In the genomic region with DNA sequence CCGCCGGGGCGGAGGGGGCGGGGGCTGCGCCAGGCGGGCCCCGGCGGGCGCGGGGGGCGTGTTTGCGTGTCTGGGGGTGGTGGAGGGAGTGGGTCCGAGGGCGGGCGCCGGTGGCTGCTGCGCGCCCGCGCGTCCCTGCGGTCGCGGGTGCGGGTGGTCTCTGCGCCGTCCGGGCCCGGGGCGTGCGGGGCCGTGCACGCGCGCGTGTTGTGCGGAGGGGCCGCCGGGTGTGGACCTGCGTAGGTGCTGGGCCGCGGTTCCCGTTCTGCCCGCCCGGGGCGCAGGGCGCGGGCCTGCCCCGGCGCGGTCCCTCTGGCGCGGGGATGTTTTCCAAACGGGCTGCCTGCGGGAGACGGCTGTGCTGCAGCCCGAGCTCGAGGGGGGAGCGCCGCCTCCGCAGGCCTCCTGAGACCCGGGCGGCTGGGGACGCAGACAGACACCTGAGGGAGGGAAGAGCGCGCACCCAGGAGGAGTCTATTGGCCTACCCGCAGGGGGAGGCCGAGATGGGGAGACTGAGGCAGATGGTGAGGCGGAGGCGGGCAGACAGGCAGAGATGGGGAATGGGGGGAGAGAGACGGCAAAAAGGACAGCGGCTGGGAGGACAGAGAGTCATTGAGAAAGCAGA, we compare ENCODE assay signal across 8 cellular contexts. TPM values are rescaled to one million over a fixed set of nuclear protein-coding genes. Genes with fewer than 3 reads are reported as not detected.
DNase-seq lines count a peak whose midpoint lies in the region; ATAC-seq and TF ChIP-seq lines count a peak whose summit lies in the region.

No MANE protein-coding gene starts in this region.

- H3K9me3 Mint-ChIP-seq in CD8-positive, alpha-beta T cell = peaks cover 4% of the 10 kb centered on the region
- peaks cover 4% of the 10 kb centered on the region for H3K9me3 Mint-ChIP-seq in neural crest cell

- intact Hi-C loops in CD8-positive, alpha-beta T cell (cut with DNase I, micrococcal nuclease) = loop anchor here (2.0 to 5.0 kb wide), 4 partner anchors 44 to 375 kb away; a partner anchor contains a TSS

- peaks cover 20% of the 10 kb centered on the region for H3K4me1 ChIP-seq in CD8-positive, alpha-beta T cell (ENCODE audit: insufficient read depth, low read length)

- DNase-seq in CD8-positive, alpha-beta T cell = no peak
- DNase-seq in WERI-Rb-1 (no peak), fibroblast of mammary gland (ENCODE audit: low read depth) (no peak), neural crest cell (ENCODE audit: low read depth, low spot score) (no peak), KG1 (lab: John Stamatoyannopoulos, UW) (no peak), NCI-H2107 treated with DMSO at 0.1 percent for 48 hours (lab: John Stamatoyannopoulos, UW; ENCODE audit: unreplicated experiment) (no peak)

- H3K27ac ChIP-seq in CD8-positive, alpha-beta T cell (ENCODE audit: low read depth, low read length) = peak overlapping the region; percentile 56
- peak overlapping the region; percentile 54; the same call in 1 of the 2 replicates for H3K27ac ChIP-seq in WERI-Rb-1

- no peaks in the 10 kb centered on the region for H3K9me3 ChIP-seq in CD8-positive, alpha-beta T cell (ENCODE audit: low read length)
- no peaks in the 10 kb centered on the region for H3K9me3 ChIP-seq in WERI-Rb-1 (ENCODE audit: severe bottlenecking)

- peak overlapping the region; percentile 86 for H3K4me3 Mint-ChIP-seq in CD8-positive, alpha-beta T cell
- H3K4me3 Mint-ChIP-seq in neural crest cell = peak overlapping the region; percentile 93

- H3K4me1 Mint-ChIP-seq in CD8-positive, alpha-beta T cell (ENCODE audit: low read depth) = peaks cover 22% of the 10 kb centered on the region
- H3K4me1 Mint-ChIP-seq in neural crest cell = peaks cover 37% of the 10 kb centered on the region

- H3K27me3 Mint-ChIP-seq in CD8-positive, alpha-beta T cell (ENCODE audit: low read depth) = no peaks in the 10 kb centered on the region
- peaks cover 9% of the 10 kb centered on the region for H3K27me3 Mint-ChIP-seq in neural crest cell (ENCODE audit: low read depth)

- H3K27ac Mint-ChIP-seq in CD8-positive, alpha-beta T cell = no peak overlapping the region
- H3K27ac Mint-ChIP-seq in neural crest cell (ENCODE audit: unreplicated experiment) = peak overlapping the region; percentile 71

- peak; percentile 35 for ATAC-seq in CD8-positive, alpha-beta T cell
- ATAC-seq in GM19023 (IDR thresholded peaks at IDR 0.05; ENCODE audit: unreplicated experiment) (peak; percentile 41), HG03280 (IDR thresholded peaks at IDR 0.05; ENCODE audit: unreplicated experiment) (peak; percentile 20)

- POLR2A ChIA-PET in CD8-positive, alpha-beta T cell (lab: Charles Lee) = interaction anchor here (0.7 to 2.7 kb wide), 7 partner anchors 12 to 52 kb away, joined by 3 to 22 read pairs (median 4); a partner anchor contains a TSS

- peak; percentile 53 for TF ChIP-seq CTCF in CD8-positive, alpha-beta T cell (IDR thresholded peaks at IDR 0.05)
- TF ChIP-seq CTCF in WERI-Rb-1 (IDR thresholded peaks at IDR 0.05; ENCODE audit: low read depth, low read length) (peak; percentile 35), fibroblast of mammary gland (conservative IDR thresholded peaks at IDR 0.05; ENCODE audit: control insufficient read depth, insufficient read depth, low read depth, low read length) (no peak), neural crest cell (conservative IDR thresholded peaks at IDR 0.05) (peak; percentile 46)

- no peaks in the 10 kb centered on the region for H3K27me3 ChIP-seq in CD8-positive, alpha-beta T cell (ENCODE audit: insufficient read depth, low read length)
- H3K27me3 ChIP-seq in WERI-Rb-1 (ENCODE audit: insufficient read depth, low read depth, severe bottlenecking) = no peaks in the 10 kb centered on the region

- H3K36me3 ChIP-seq in CD8-positive, alpha-beta T cell (ENCODE audit: insufficient read depth, low read length) = no peaks in the 10 kb centered on the region
- H3K36me3 ChIP-seq in WERI-Rb-1 = peaks cover 32% of the 10 kb centered on the region

- H3K4me3 ChIP-seq in CD8-positive, alpha-beta T cell (ENCODE audit: low read depth, low read length) = peak overlapping the region; percentile 92
- peak overlapping the region; percentile 54 for H3K4me3 ChIP-seq in WERI-Rb-1 (ENCODE audit: low read depth, low read length)
- H3K4me3 ChIP-seq in fibroblast of mammary gland (ENCODE audit: control insufficient read depth, low read depth, low read length) = peak overlapping the region; percentile 51

- H3K36me3 Mint-ChIP-seq in CD8-positive, alpha-beta T cell = peaks cover 4% of the 10 kb centered on the region
- peaks cover 3% of the 10 kb centered on the region for H3K36me3 Mint-ChIP-seq in neural crest cell (ENCODE audit: low read depth)

- CTCF ChIA-PET in CD8-positive, alpha-beta T cell (lab: Charles Lee) = interaction anchor here (1.4 to 3.7 kb wide), 3 partner anchors 12 to 45 kb away, joined by 7 to 14 read pairs (median 9); a partner anchor contains a TSS

RNA-seq across cellular contexts. Expression of a gene that starts 0.4 kb away (rescaled TPM):
- 10 to 100 TPM; 12.6 to 16.8 TPM for total RNA-seq in CD8-positive, alpha-beta T cell
- 13.3 and 13.6 TPM in 2 replicates for total RNA-seq in neural crest cell

RNA-seq across cellular contexts. Expression of a gene that starts 13.1 kb away (rescaled TPM):
- total RNA-seq in CD8-positive, alpha-beta T cell = 10 to 100 TPM; 13.7 to 15.6 TPM
- total RNA-seq in neural crest cell = 66.8 and 68.9 TPM in 2 replicates

RNA-seq across cellular contexts. Expression of a gene that starts 28.5 kb away (rescaled TPM):
- total RNA-seq in CD8-positive, alpha-beta T cell = 10 to 100 TPM; 19.8 to 20.6 TPM
- 91.4 and 92.7 TPM in 2 replicates for total RNA-seq in neural crest cell

RNA-seq across cellular contexts. Expression of a gene that starts 43.3 kb away (rescaled TPM):
- 10 to 100 TPM; 10.8 to 13.5 TPM for total RNA-seq in CD8-positive, alpha-beta T cell
- total RNA-seq in neural crest cell = 54.7 and 56.1 TPM in 2 replicates

RNA-seq across cellular contexts. Expression of a gene that starts 46.3 kb away (rescaled TPM):
- not detected for total RNA-seq in CD8-positive, alpha-beta T cell
- 0.14 and 0.63 TPM in 2 replicates for total RNA-seq in neural crest cell
